In the genomic region with DNA sequence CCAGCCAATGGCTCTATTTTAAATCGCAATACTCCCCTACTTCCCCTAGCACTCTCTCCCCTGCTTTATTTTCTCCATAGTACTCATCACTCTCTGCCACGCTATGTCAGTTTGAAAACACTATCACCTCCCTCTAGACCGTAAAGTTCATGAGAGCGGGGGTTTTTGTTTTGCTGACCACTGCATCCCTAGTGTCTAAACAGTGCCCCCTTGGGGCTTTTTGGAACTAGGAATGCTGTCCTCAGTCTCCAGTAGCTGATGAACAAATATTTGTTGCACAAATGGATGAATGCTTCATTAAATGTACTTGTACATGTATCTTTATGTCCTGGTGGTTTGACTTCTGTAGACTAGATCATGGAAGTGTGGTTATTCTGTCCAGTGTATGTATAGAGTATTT, we compare ENCODE assay signal across 8 cellular contexts. TPM values are rescaled to one million over a fixed set of nuclear protein-coding genes. Genes with fewer than 3 reads are reported as not detected.
A peak's percentile ranks its signal among the peaks of the same experiment; 100 is the strongest.
DNase-seq lines count a peak whose midpoint lies in the region; ATAC-seq and TF ChIP-seq lines count a peak whose summit lies in the region.

No MANE protein-coding gene starts in this region.

- no peak overlapping the region for H3K9ac ChIP-seq in OCI-LY1 (ENCODE audit: low read length)

- H3K27me3 ChIP-seq in OCI-LY1 (ENCODE audit: insufficient read depth, low read length) = peaks cover 16% of the 10 kb centered on the region

- no peaks in the 10 kb centered on the region for H3K79me2 ChIP-seq in OCI-LY1 (ENCODE audit: insufficient read depth, low read length)

- no peaks in the 10 kb centered on the region for H4K20me1 ChIP-seq in OCI-LY1 (ENCODE audit: insufficient read depth, low read length)

- no peaks in the 10 kb centered on the region for H3K4me1 ChIP-seq in OCI-LY1 (ENCODE audit: insufficient read depth, low read length, severe bottlenecking)

- no peaks in the 10 kb centered on the region for H3K9me3 ChIP-seq in OCI-LY1 (ENCODE audit: low read length)

- TF ChIP-seq CTCF in OCI-LY1 (IDR thresholded peaks at IDR 0.05; ENCODE audit: low read length) (peak; percentile 21; the same call in 1 of the 2 replicates), omental fat pad (IDR thresholded peaks at IDR 0.05) (no peak)

- no peak overlapping the region for H3K4me2 ChIP-seq in OCI-LY1 (ENCODE audit: low read length)

- ATAC-seq in omental fat pad (ENCODE audit: low FRiP score) = no peak
- ATAC-seq in HG03095 (IDR thresholded peaks at IDR 0.05; ENCODE audit: unreplicated experiment) = no peak
- ATAC-seq in HG03571 (IDR thresholded peaks at IDR 0.05; ENCODE audit: unreplicated experiment) = no peak

- DNase-seq in ELF-1 (ENCODE audit: low read depth, low spot score) (peak; percentile 53), fibroblast of gingiva (ENCODE audit: low read depth) (peak; percentile 47), omental fat pad (ENCODE audit: low spot score) (peak; percentile 0), NAMALWA (ENCODE audit: low spot score) (no peak), NCI-H187 treated with DMSO at 0.1 percent for 48 hours (lab: John Stamatoyannopoulos, UW) (no peak)

- H3K36me3 ChIP-seq in OCI-LY1 (ENCODE audit: insufficient read depth, low read length) = no peaks in the 10 kb centered on the region

- no peak overlapping the region for H2AFZ ChIP-seq in OCI-LY1 (ENCODE audit: low read length)

- no peak overlapping the region for H3K27ac ChIP-seq in OCI-LY1 (ENCODE audit: low read depth, low read length, poor library complexity, severe bottlenecking)

- no peaks in the 10 kb centered on the region for H3K9me2 ChIP-seq in OCI-LY1 (ENCODE audit: low read depth, low read length)

- no peaks in the 10 kb centered on the region for H3F3A ChIP-seq in OCI-LY1 (ENCODE audit: insufficient read depth, low read length)

- H3K4me3 ChIP-seq in OCI-LY1 (ENCODE audit: low read depth, low read length, poor library complexity, severe bottlenecking) = no peak overlapping the region

RNA-seq across cellular contexts. Expression of gene ATOH8, which starts 44.2 kb away (rescaled TPM):
- 100 to 1,000 TPM in 1 of 4 donors, 10 to 100 TPM in 3; 17.1 to 210 (median 45.9) TPM for total RNA-seq in omental fat pad

Comparison
In these comparisons a context has a peak if more than half of its experiments do, and no peak if none do; other contexts are left out.
1. DNase-seq: peak in ELF-1 (single experiment), fibroblast of gingiva (single experiment) and omental fat pad (single experiment); none in NAMALWA (single experiment) and NCI-H187 treated with DMSO at 0.1 percent for 48 hours (single experiment).